In the genomic region with DNA sequence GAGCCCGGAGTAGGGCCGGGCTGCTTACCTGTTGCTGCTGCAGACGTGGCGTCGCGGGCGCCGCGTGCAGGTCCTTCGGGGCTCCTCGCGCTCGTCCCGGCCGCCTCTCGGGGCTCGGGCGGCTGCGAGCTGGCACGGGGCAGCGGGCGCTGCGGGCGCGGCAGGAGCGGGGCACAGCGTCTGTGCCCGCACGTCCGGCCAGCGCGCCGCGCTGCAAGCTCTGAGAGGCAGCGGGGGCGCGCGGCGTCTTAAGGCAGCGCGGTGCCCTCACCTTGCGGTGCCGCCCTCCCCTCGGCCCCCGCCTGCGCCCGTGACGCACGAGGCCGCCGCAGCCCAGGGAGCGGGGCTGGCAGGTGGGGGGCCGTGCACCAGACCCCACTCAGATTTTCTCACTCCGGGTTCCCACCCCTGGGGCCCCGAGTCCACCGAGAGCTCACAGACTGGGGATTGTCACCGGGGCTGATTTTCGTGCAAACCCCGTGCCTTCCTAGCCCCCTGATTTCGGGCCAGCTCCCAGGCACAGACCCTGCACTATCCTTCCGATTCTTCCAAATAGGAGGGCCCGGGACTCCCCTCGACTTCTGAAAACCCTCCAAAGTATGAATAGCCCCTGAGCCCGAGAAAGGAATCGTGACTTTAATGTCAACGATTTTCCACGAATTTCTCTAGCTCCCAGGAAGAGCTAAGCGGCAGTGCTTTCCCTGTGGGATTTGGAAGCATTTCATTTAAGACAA, we compare ENCODE assay signal across 1 cellular context.
A peak's percentile ranks its signal among the peaks of the same experiment; 100 is the strongest.
TF ChIP-seq lines count a peak whose summit lies in the region.

A gene with protein sequence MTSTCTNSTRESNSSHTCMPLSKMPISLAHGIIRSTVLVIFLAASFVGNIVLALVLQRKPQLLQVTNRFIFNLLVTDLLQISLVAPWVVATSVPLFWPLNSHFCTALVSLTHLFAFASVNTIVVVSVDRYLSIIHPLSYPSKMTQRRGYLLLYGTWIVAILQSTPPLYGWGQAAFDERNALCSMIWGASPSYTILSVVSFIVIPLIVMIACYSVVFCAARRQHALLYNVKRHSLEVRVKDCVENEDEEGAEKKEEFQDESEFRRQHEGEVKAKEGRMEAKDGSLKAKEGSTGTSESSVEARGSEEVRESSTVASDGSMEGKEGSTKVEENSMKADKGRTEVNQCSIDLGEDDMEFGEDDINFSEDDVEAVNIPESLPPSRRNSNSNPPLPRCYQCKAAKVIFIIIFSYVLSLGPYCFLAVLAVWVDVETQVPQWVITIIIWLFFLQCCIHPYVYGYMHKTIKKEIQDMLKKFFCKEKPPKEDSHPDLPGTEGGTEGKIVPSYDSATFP (minus strand): TSS at position 222 of the 734 bp plus-strand sequence. CDS start 2,321 bp downstream, outside the sequence.

TF ChIP-seq in GM23338, 12 proteins besides CTCF, POLR2A, EP300 and RAD21 (continued from another document):
- TF ChIP-seq, protein P1, sequence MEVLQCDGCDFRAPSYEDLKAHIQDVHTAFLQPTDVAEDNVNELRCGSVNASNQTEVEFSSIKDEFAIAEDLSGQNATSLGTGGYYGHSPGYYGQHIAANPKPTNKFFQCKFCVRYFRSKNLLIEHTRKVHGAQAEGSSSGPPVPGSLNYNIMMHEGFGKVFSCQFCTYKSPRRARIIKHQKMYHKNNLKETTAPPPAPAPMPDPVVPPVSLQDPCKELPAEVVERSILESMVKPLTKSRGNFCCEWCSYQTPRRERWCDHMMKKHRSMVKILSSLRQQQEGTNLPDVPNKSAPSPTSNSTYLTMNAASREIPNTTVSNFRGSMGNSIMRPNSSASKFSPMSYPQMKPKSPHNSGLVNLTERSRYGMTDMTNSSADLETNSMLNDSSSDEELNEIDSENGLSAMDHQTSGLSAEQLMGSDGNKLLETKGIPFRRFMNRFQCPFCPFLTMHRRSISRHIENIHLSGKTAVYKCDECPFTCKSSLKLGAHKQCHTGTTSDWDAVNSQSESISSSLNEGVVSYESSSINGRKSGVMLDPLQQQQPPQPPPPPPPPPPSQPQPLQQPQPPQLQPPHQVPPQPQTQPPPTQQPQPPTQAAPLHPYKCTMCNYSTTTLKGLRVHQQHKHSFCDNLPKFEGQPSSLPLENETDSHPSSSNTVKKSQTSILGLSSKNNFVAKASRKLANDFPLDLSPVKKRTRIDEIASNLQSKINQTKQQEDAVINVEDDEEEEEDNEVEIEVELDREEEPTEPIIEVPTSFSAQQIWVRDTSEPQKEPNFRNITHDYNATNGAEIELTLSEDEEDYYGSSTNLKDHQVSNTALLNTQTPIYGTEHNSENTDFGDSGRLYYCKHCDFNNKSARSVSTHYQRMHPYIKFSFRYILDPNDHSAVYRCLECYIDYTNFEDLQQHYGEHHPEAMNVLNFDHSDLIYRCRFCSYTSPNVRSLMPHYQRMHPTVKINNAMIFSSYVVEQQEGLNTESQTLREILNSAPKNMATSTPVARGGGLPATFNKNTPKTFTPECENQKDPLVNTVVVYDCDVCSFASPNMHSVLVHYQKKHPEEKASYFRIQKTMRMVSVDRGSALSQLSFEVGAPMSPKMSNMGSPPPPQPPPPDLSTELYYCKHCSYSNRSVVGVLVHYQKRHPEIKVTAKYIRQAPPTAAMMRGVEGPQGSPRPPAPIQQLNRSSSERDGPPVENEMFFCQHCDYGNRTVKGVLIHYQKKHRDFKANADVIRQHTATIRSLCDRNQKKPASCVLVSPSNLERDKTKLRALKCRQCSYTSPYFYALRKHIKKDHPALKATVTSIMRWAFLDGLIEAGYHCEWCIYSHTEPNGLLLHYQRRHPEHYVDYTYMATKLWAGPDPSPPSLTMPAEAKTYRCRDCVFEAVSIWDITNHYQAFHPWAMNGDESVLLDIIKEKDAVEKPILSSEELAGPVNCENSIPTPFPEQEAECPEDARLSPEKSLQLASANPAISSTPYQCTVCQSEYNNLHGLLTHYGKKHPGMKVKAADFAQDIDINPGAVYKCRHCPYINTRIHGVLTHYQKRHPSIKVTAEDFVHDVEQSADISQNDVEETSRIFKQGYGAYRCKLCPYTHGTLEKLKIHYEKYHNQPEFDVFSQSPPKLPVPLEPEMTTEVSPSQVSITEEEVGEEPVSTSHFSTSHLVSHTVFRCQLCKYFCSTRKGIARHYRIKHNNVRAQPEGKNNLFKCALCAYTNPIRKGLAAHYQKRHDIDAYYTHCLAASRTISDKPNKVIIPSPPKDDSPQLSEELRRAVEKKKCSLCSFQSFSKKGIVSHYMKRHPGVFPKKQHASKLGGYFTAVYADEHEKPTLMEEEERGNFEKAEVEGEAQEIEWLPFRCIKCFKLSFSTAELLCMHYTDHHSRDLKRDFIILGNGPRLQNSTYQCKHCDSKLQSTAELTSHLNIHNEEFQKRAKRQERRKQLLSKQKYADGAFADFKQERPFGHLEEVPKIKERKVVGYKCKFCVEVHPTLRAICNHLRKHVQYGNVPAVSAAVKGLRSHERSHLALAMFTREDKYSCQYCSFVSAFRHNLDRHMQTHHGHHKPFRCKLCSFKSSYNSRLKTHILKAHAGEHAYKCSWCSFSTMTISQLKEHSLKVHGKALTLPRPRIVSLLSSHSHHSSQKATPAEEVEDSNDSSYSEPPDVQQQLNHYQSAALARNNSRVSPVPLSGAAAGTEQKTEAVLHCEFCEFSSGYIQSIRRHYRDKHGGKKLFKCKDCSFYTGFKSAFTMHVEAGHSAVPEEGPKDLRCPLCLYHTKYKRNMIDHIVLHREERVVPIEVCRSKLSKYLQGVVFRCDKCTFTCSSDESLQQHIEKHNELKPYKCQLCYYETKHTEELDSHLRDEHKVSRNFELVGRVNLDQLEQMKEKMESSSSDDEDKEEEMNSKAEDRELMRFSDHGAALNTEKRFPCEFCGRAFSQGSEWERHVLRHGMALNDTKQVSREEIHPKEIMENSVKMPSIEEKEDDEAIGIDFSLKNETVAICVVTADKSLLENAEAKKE (CRISPR knock-in tag; IDR thresholded peaks at IDR 0.05) = no peak
- TF ChIP-seq EZH2 (IDR thresholded peaks at IDR 0.05; ENCODE audit: low read depth, unreplicated experiment) (peak; percentile 59), NANOG (IDR thresholded peaks at IDR 0.05; ENCODE audit: borderline replicate concordance) (no peak), CREB1 (CRISPR knock-in tag; IDR thresholded peaks at IDR 0.05; ENCODE audit: low read depth) (no peak), POLR2AphosphoS5 (IDR thresholded peaks at IDR 0.05; ENCODE audit: low read depth) (no peak)
- TF ChIP-seq, protein P2, sequence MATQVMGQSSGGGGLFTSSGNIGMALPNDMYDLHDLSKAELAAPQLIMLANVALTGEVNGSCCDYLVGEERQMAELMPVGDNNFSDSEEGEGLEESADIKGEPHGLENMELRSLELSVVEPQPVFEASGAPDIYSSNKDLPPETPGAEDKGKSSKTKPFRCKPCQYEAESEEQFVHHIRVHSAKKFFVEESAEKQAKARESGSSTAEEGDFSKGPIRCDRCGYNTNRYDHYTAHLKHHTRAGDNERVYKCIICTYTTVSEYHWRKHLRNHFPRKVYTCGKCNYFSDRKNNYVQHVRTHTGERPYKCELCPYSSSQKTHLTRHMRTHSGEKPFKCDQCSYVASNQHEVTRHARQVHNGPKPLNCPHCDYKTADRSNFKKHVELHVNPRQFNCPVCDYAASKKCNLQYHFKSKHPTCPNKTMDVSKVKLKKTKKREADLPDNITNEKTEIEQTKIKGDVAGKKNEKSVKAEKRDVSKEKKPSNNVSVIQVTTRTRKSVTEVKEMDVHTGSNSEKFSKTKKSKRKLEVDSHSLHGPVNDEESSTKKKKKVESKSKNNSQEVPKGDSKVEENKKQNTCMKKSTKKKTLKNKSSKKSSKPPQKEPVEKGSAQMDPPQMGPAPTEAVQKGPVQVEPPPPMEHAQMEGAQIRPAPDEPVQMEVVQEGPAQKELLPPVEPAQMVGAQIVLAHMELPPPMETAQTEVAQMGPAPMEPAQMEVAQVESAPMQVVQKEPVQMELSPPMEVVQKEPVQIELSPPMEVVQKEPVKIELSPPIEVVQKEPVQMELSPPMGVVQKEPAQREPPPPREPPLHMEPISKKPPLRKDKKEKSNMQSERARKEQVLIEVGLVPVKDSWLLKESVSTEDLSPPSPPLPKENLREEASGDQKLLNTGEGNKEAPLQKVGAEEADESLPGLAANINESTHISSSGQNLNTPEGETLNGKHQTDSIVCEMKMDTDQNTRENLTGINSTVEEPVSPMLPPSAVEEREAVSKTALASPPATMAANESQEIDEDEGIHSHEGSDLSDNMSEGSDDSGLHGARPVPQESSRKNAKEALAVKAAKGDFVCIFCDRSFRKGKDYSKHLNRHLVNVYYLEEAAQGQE (IDR thresholded peaks at IDR 0.05; ENCODE audit: unreplicated experiment) = no peak
